Comparison of ENCODE assay signal across 28 cellular contexts in the genomic region with DNA sequence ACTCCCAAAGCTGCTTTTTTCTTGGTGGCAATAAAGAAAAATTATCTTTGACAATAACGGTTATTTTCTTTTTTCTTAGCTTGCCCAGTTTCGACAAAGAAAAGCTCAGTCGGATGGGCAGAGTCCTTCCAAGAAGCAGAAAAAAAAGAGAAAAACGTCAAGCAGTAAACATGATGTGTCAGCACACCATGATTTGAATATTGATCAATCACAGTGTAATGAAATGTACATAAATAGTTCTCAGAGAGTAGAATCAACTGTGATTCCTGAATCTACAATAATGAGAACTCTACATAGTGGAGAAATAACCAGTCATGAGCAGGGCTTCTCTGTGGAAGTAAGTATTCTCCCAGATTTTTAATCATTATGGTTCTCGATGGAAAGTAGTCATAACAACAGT.
"Had no signal": no experiment of that assay in that cellular context is flagged by ENCODE, and none has a peak within 500 bp of the region (broad histone marks: within the 10 kb centered on the region; RNA-seq: fewer than 3 reads in every experiment).

No MANE protein-coding gene starts in this region.

- H3K27me3 ChIP-seq: left lung, ovary, stomach, testis, thyroid gland, transverse colon, upper lobe of left lung, vagina had no signal

- H3K4me3 ChIP-seq: left lung, lower lobe of right lung, mucosa of descending colon, ovary, prostate gland, skin epidermis, stomach, testis, thyroid gland, transverse colon, upper lobe of left lung, vagina had no signal

- DNase-seq: kidney; left colon; left lung; lower lobe of right lung; mammary epithelial cell; mesendoderm; mucosa of descending colon; naive thymus-derived CD4-positive, alpha-beta T cell; ovary; posterior cingulate gyrus; retina; right cardiac atrium; stimulated activated CD4-positive, alpha-beta T cell treated with anti-CD3 and anti-CD28 coated beads, Interleukin-12 subunit alpha, Interleukin-12 subunit beta, amount 100 ng/mL, for 4 hours; stimulated activated CD4-positive, alpha-beta T cell treated with anti-CD3 and anti-CD28 coated beads, Interleukin-15, amount 100 ng/mL, for 24 hours; stimulated activated CD4-positive, alpha-beta T cell treated with anti-CD3 and anti-CD28 coated beads, Interleukin-2, amount 100 ng/mL, for 24 hours; stimulated activated CD4-positive, alpha-beta T cell treated with anti-CD3 and anti-CD28 coated beads, Interleukin-4, amount 100 ng/mL, for 1 hour; stimulated activated naive B cell treated with anti-CD40 and anti-IgM and Interleukin-4, amounts not matched to agents 10 μg/mL and 1 μg/mL and 100 μg/mL, for 72 hours; stimulated activated naive CD8-positive, alpha-beta T cell treated with anti-CD3 and anti-CD28 coated beads, Interleukin-15, Interleukin-2, amounts not matched to agents 100 U/mL and 50 U/mL, for 24 hours; stomach; testis; thyroid gland; transverse colon; upper lobe of left lung had no signal

- ATAC-seq: left colon; left lung; lower lobe of right lung; mucosa of descending colon; naive thymus-derived CD4-positive, alpha-beta T cell; natural killer cell treated with Interleukin-12 subunit alpha and Interleukin-12 subunit beta and Interleukin-15 and Interleukin-18, amount 100 ng/mL, for 72 hours; right cardiac atrium; sciatic nerve; stimulated activated naive B cell treated with anti-CD40 and anti-IgM and Interleukin-4, amounts not matched to agents 10 μg/mL and 1 μg/mL and 100 μg/mL, for 72 hours; stimulated activated naive CD8-positive, alpha-beta T cell treated with anti-CD3 and anti-CD28 coated beads, Interleukin-15, Interleukin-2, amounts not matched to agents 100 U/mL and 50 U/mL, for 24 hours had no signal

- H3K27ac ChIP-seq: left lung, lower lobe of right lung, ovary, prostate gland, skin epidermis, stomach, testis, thyroid gland, transverse colon, upper lobe of left lung, vagina had no signal

- H3K36me3 ChIP-seq: ovary, prostate gland, thyroid gland, transverse colon, vagina had no signal

- FAIRE-seq: kidney had no signal

- H3K4me1 ChIP-seq: left lung, lower lobe of right lung, prostate gland, testis, thyroid gland, upper lobe of left lung had no signal

- H3K9me3 ChIP-seq: left lung, lower lobe of right lung, mucosa of descending colon, ovary, prostate gland, stomach, testis, thyroid gland, transverse colon, upper lobe of left lung, vagina had no signal
